ENCODE assay signal across 8 cellular contexts in the genomic region with DNA sequence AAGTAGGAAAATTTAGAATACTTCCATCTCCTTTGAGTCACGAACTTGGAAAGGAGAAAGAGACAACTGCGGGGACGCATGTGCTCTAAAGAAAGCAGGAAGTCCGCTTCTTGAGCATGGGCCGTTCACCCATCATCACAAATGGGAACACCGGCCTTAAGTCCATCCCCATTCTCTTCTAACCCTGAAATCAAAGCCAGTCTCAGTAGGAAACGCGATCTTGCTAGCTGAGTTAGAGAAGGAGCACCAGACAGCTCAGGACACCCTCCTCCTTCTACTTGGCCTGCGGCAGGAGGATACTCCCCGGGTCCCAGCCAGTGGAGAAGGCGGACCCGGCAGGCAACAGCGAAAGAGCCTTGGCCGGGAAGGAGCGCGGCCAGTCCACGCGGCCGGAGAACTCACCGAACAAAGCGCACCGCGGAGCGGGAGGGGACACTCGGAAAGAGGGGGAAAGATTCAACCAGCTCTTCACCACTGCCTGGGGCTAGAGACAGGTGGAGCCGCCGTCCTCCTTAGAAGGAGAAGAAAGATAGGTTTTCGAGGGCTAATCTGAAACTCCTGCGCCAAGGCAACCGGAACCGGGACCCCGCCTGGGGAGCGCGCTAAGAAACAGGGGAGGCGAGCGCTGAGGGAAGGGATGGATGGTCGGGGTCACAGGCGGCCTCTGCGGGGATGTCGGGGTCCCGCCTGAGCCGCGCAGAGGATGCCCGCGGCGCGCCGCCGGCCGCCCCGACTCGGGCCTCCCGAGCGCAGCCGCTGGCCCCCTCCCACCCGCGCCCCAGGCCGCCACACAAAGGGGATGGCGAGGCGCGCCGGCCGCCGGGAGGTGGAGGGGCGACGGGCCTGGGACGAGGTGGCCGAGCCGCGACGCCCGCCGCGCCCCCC. TPM values are rescaled to one million over a fixed set of nuclear protein-coding genes. Genes with fewer than 3 reads are reported as not detected.
DNase-seq lines count a peak whose midpoint lies in the region; ATAC-seq lines count a peak whose summit lies in the region.

No MANE protein-coding gene starts in this region.

- H3K36me3 ChIP-seq in ES-I3 (ENCODE audit: insufficient read depth, low read length) = no peaks in the 10 kb centered on the region; the same call in none of the 2 replicates

- ATAC-seq in GM21381 (IDR thresholded peaks at IDR 0.05; ENCODE audit: unreplicated experiment) = peak; percentile 18

- no peaks in the 10 kb centered on the region; the same call in 1 of the 2 replicates for H3K9me3 ChIP-seq in ES-I3 (ENCODE audit: control insufficient read depth, insufficient read depth, low read length)

- peaks cover 4% of the 10 kb centered on the region; the same call in 1 of the 2 replicates for H3K4me1 ChIP-seq in ES-I3 (ENCODE audit: insufficient read depth, low read length)

- H3K9ac ChIP-seq in ES-I3 (ENCODE audit: low read depth, low read length) = peak overlapping the region; percentile 94

- DNase-seq in HT1080 (ENCODE audit: low read depth) (peak; percentile 66), SKM-1 treated with dmso at 0.1 percent for 144 hours (lab: John Stamatoyannopoulos, UW; ENCODE audit: unreplicated experiment) (peak; percentile 46), anterior cingulate cortex (lab: John Stamatoyannopoulos, UW) (peak in 48 of 58 donors; percentile 8 to 64 (median 29)), hypothalamus (lab: John Stamatoyannopoulos, UW) (peak in 40 of 51 donors; percentile 6 to 81 (median 33)), retina (peak; percentile 89), NCI-H1048 (lab: John Stamatoyannopoulos, UW) (no peak)

RNA-seq across cellular contexts. Expression of a gene that starts 0.8 kb away (rescaled TPM):
- 37.9 and 38.7 TPM in 2 replicates for total RNA-seq in HT1080 (2014; rRNA removed; shearing (Covaris generic))
- polyA plus RNA-seq in HT1080 (2015; cell fraction: cytosol; rRNA removed) = 27.7 and 33.5 TPM in 2 replicates
- polyA plus RNA-seq in HT1080 (2015; cell fraction: nucleus; rRNA removed) = 165 and 194 TPM in 2 replicates
